Comparison of ENCODE assay signal across 8 cellular contexts in genomic region chr10:34666008-34666700, GRCh38.
A peak's percentile ranks its signal among the peaks of the same experiment; 100 is the strongest.
DNase-seq lines count a peak whose midpoint lies in the region; ATAC-seq and TF ChIP-seq lines count a peak whose summit lies in the region.

No MANE protein-coding gene starts in this region.

- H3K36me3 ChIP-seq in parathyroid adenoma (ENCODE audit: control insufficient read depth, insufficient read depth, low read length): no peaks in the 10 kb centered on the region

- ATAC-seq in GM19395 (IDR thresholded peaks at IDR 0.05; ENCODE audit: unreplicated experiment) (peak; percentile 78), HG03460 (IDR thresholded peaks at IDR 0.05; ENCODE audit: unreplicated experiment) (peak; percentile 65)

- peak; percentile 85 for DNase-seq in Caki2 (ENCODE audit: low read depth)
- DNase-seq in RWPE1 (ENCODE audit: low spot score): peak; percentile 70
- DNase-seq in fibroblast of mammary gland (ENCODE audit: low read depth): peak; percentile 94
- DNase-seq in activated effector memory CD4-positive, alpha-beta T cell treated with Interleukin-2 at 50 U/mL for 16 hours: no peak
- no peak for DNase-seq in activated naive CD4-positive, alpha-beta T cell treated with Interleukin-2 at 50 U/mL for 16 hours

- in situ Hi-C loops in Caki2 (cut with HindIII; ENCODE audit: low pct_unique_long_range_greater_than_20kb, low sequenced_read_pairs): no loop called here

- H2AFZ ChIP-seq in parathyroid adenoma: no peak overlapping the region

- POLR2A ChIA-PET in RWPE1 (lab: Yijun Ruan, JAX; ENCODE audit: low non-redundant PET): no interaction called here

- H3K27ac ChIP-seq in RWPE1 (peak overlapping the region; percentile 76), parathyroid adenoma (no peak overlapping the region)

- no peaks in the 10 kb centered on the region for H3K27me3 ChIP-seq in parathyroid adenoma (ENCODE audit: control insufficient read depth, insufficient read depth, low read length)

- H3K4me3 ChIP-seq in fibroblast of mammary gland (ENCODE audit: control insufficient read depth, low read depth, low read length) (no peak overlapping the region), parathyroid adenoma (ENCODE audit: low read depth, low read length) (no peak overlapping the region)

- H3K4me2 ChIP-seq in parathyroid adenoma (ENCODE audit: low read length): no peak overlapping the region

- H3K9ac ChIP-seq in parathyroid adenoma: no peak overlapping the region

- H3K9me3 ChIP-seq in parathyroid adenoma (ENCODE audit: control insufficient read depth, low read length): no peaks in the 10 kb centered on the region

- CTCF ChIA-PET in RWPE1 (lab: Yijun Ruan, JAX): interaction anchor here (0.5 to 1.4 kb wide), 15 partner anchors 10 to 359 kb away, joined by 3 to 7 read pairs (median 4); partner anchors contain the start of gene PARD3

- TF ChIP-seq CTCF in RWPE1 (conservative IDR thresholded peaks at IDR 0.05; ENCODE audit: low read depth) (peak; percentile 75), fibroblast of mammary gland (conservative IDR thresholded peaks at IDR 0.05; ENCODE audit: control insufficient read depth, insufficient read depth, low read depth, low read length) (peak; percentile 71), parathyroid adenoma (IDR thresholded peaks at IDR 0.05) (peak; percentile 64)

- no peaks in the 10 kb centered on the region for H3K79me2 ChIP-seq in parathyroid adenoma

- H3K4me1 ChIP-seq in parathyroid adenoma: peaks cover 13% of the 10 kb centered on the region

Comparison
In these comparisons a context has a peak if more than half of its experiments do, and no peak if none do; other contexts are left out.
1. DNase-seq: peak in Caki2 (single experiment), RWPE1 (single experiment) and fibroblast of mammary gland (single experiment); none in activated effector memory CD4-positive, alpha-beta T cell treated with Interleukin-2 at 50 U/mL for 16 hours (single experiment) and activated naive CD4-positive, alpha-beta T cell treated with Interleukin-2 at 50 U/mL for 16 hours (single experiment).
2. Peak in every context shown above with its lines, with median percentiles within 50 percentile points of each other: CTCF ChIP-seq.